In the genomic region with DNA sequence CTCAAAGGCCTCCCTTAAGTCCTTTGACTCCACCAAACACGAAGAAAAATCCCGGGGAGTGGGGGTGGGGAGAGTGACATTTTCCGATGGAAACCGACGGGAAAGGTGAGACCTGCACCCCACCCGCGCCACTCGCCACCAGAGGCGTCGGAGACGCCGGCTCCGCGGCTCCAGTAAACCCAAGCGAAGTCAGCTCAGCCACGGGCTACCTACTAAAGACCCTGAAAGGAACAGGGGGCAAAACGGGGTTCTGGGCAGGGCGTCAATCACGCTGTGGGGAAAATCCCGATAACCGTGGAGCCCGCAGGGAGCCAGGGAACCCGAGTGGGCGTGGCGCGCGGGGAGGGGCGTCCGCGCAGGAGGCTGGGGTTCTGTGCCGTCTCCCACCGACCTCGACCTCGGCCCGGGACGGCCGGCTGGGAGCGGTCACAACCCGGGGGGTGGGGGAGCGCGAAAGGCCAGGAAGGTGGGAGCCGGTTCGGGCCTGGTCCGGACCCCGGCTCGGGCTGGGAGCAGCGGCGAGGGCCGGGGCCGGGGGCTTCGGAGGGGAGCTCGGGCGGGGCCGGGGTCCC, we compare ENCODE assay signal across 1 cellular context.
TF ChIP-seq lines count a peak whose summit lies in the region.

No MANE protein-coding gene starts in this region.

TF ChIP-seq in endothelial cell of umbilical vein, 7 proteins besides CTCF, POLR2A, EP300 and RAD21 (continued from another document):
- TF ChIP-seq FOS (IDR thresholded peaks at IDR 0.05; ENCODE audit: borderline replicate concordance, insufficient read depth, low read length) (no peak), MYC (IDR thresholded peaks at IDR 0.05; ENCODE audit: low read depth, low read length) (no peak), GATA2 (IDR thresholded peaks at IDR 0.05; ENCODE audit: insufficient read depth, insufficient read length, low read depth, low read length) (no peak)
TF ChIP-seq in endothelial cell of umbilical vein: peak in this region for 0.
